In genomic region chr2:117982376-117983033, GRCh38 we compare ENCODE assay signal across 26 cellular contexts. TPM values are rescaled to one million over a fixed set of nuclear protein-coding genes. Genes with fewer than 3 reads are reported as not detected.
DNase-seq lines count a peak whose midpoint lies in the region; ATAC-seq, FAIRE-seq and TF ChIP-seq lines count a peak whose summit lies in the region.
"Had no signal": no experiment of that assay in that cellular context is flagged by ENCODE, and none has a peak within 500 bp of the region (broad histone marks: within the 10 kb centered on the region; RNA-seq: fewer than 3 reads in every experiment).

No MANE protein-coding gene starts in this region.

- H3K79me2 ChIP-seq in mammary epithelial cell (ENCODE audit: insufficient read depth, low read length), result peaks cover 8% of the 10 kb centered on the region

- WGBS in mammary epithelial cell (ENCODE audit: low coverage, missing lambda C conversion rate), result 97% methylated on average over 5 of the region's 5 CpGs

- H3K27me3 ChIP-seq in mammary epithelial cell (ENCODE audit: insufficient read depth, low read length), result no peaks in the 10 kb centered on the region
- no peaks in the 10 kb centered on the region for H3K27me3 ChIP-seq in breast epithelium
- H3K27me3 ChIP-seq in foreskin keratinocyte, result no peaks in the 10 kb centered on the region
- H3K27me3 ChIP-seq: gastroesophageal sphincter, MG63, upper lobe of right lung had no signal

- H3K4me1 ChIP-seq in mammary epithelial cell (ENCODE audit: insufficient read depth, low read length) (peaks cover 30% of the 10 kb centered on the region), breast epithelium (no peaks in the 10 kb centered on the region), foreskin keratinocyte (peaks cover 28% of the 10 kb centered on the region)
- H3K4me1 ChIP-seq: prostate gland had no signal

- peak overlapping the region; percentile 81 for H3K27ac ChIP-seq in mammary epithelial cell (ENCODE audit: insufficient read depth, low read depth, low read length)
- H3K27ac ChIP-seq in breast epithelium, result no peak overlapping the region
- peak overlapping the region; percentile 73 for H3K27ac ChIP-seq in foreskin keratinocyte
- H3K27ac ChIP-seq: gastroesophageal sphincter, prostate gland, upper lobe of right lung had no signal

- no peak for DNase-seq in mammary epithelial cell
- no peak for DNase-seq in breast epithelium (ENCODE audit: low spot score in 2 of 2)
- DNase-seq in foreskin keratinocyte, result no peak
- DNase-seq in stimulated activated effector memory CD8-positive, alpha-beta T cell treated with anti-CD3 and anti-CD28 coated beads, Interleukin-12 subunit alpha, Interleukin-12 subunit beta, amount 100 ng/mL, for 72 hours (ENCODE audit: low spot score in 2 of 2), result no peak
- DNase-seq in frontal cortex (ENCODE audit: low spot score in 2 of 2), result no peak
- no peak for DNase-seq in activated effector memory CD4-positive, alpha-beta T cell treated with anti-CD3 and anti-CD28 coated beads, Interleukin-2, amount 50 U/mL, for 16 hours
- no peak for DNase-seq in activated naive CD4-positive, alpha-beta T cell (lab: John Stamatoyannopoulos, UW)
- DNase-seq: activated CD4-positive, alpha-beta T cell treated with anti-CD3 and anti-CD28 coated beads for 4 hours; EL; MG63; NCI-H1436 treated with DMSO at 0.1 percent for 48 hours; NCI-H524 treated with DMSO at 0.1 percent for 48 hours; stimulated activated CD4-positive, alpha-beta T cell treated with anti-CD3 and anti-CD28 coated beads, Interleukin-2, amount 100 ng/mL, for 48 hours; SW 1271; upper lobe of right lung had no signal

- H3K9me3 ChIP-seq in mammary epithelial cell (replicated peaks; ENCODE audit: insufficient read depth, low read length), result no peaks in the 10 kb centered on the region
- no peaks in the 10 kb centered on the region for H3K9me3 ChIP-seq in breast epithelium
- H3K9me3 ChIP-seq: gastroesophageal sphincter, MG63, prostate gland, upper lobe of right lung had no signal

- intact Hi-C loops in mammary epithelial cell (cut with micrococcal nuclease) (loop anchor here (5.0 kb wide), 1 partner anchor 145 kb away; no protein-coding TSS in a partner anchor), breast epithelium (cut with DNase I; ENCODE audit: low total_unique reads) (no loop called here)

- no peak overlapping the region for H3K4me2 ChIP-seq in mammary epithelial cell (ENCODE audit: insufficient read depth, low read depth, low read length)

- no peak overlapping the region for H3K4me3 Mint-ChIP-seq in stimulated activated effector memory CD8-positive, alpha-beta T cell treated with anti-CD3 and anti-CD28 coated beads, Interleukin-12 subunit alpha, Interleukin-12 subunit beta, amount 100 ng/mL, for 72 hours
- H3K4me3 Mint-ChIP-seq: activated T-helper 1 cell treated with anti-CD3 and anti-CD28 coated beads, Interleukin-12 subunit alpha, Interleukin-12 subunit beta, Interleukin-2, Interleukin-4 antibody, amounts not matched to agents 30 ng/mL and 10 ng/mL and 1 ng/mL, durations not matched to agents 14 hours and 24 hours and 36 hours; brain; dendritic cell treated with granulocyte-macrophage colony-stimulating factor and Interleukin-4, amounts not matched to agents 40 ng/mL and 50 ng/mL, for 4 days; IgD-negative memory B cell; neural crest cell had no signal

- TF ChIP-seq POLR2A in breast epithelium (IDR thresholded peaks at IDR 0.05), result no peak

- in situ Hi-C loops in mammary epithelial cell (cut with MboI; ENCODE audit: low sequenced_read_pairs in 2 of 2), result no loop called here

- dilution Hi-C loops in mammary epithelial cell (cut with HindIII; ENCODE audit: low sequenced_read_pairs), result no loop called here

- H2AFZ ChIP-seq in mammary epithelial cell (ENCODE audit: low read depth, low read length), result no peak overlapping the region

- no peak overlapping the region for H3K9ac ChIP-seq in mammary epithelial cell (ENCODE audit: insufficient read depth, low read length)

- H3K4me1 Mint-ChIP-seq in stimulated activated effector memory CD8-positive, alpha-beta T cell treated with anti-CD3 and anti-CD28 coated beads, Interleukin-12 subunit alpha, Interleukin-12 subunit beta, amount 100 ng/mL, for 72 hours, result peaks cover 13% of the 10 kb centered on the region

- no peak for FAIRE-seq in frontal cortex (lab: Jason Lieb, UNC)
- FAIRE-seq: GM18507, TTC549 had no signal

- no peaks in the 10 kb centered on the region for H4K20me1 ChIP-seq in mammary epithelial cell (ENCODE audit: insufficient read depth, low read length)

- BruUV-seq in mammary epithelial cell (replicated peaks; lab: Mats Ljungman, UMichigan), result no TSS peak

- peak overlapping the region; percentile 32 for H3K27ac Mint-ChIP-seq in stimulated activated effector memory CD8-positive, alpha-beta T cell treated with anti-CD3 and anti-CD28 coated beads, Interleukin-12 subunit alpha, Interleukin-12 subunit beta, amount 100 ng/mL, for 72 hours
- H3K27ac Mint-ChIP-seq: activated T-helper 1 cell treated with anti-CD3 and anti-CD28 coated beads, Interleukin-12 subunit alpha, Interleukin-12 subunit beta, Interleukin-2, Interleukin-4 antibody, amounts not matched to agents 30 ng/mL and 10 ng/mL and 1 ng/mL, durations not matched to agents 14 hours and 24 hours and 36 hours; brain; dendritic cell treated with granulocyte-macrophage colony-stimulating factor and Interleukin-4, amounts not matched to agents 40 ng/mL and 50 ng/mL, for 4 days had no signal

- CTCF ChIA-PET in mammary epithelial cell (lab: Charles Lee; ENCODE audit: low non-redundant PET), result no interaction called here

- peaks cover 87% of the 10 kb centered on the region for H3K36me3 Mint-ChIP-seq in stimulated activated effector memory CD8-positive, alpha-beta T cell treated with anti-CD3 and anti-CD28 coated beads, Interleukin-12 subunit alpha, Interleukin-12 subunit beta, amount 100 ng/mL, for 72 hours

- no peak for ATAC-seq in foreskin keratinocyte
- ATAC-seq in stimulated activated effector memory CD8-positive, alpha-beta T cell treated with anti-CD3 and anti-CD28 coated beads, Interleukin-12 subunit alpha, Interleukin-12 subunit beta, amount 100 ng/mL, for 72 hours, result no peak
- ATAC-seq: gastroesophageal sphincter, upper lobe of right lung had no signal

- no peaks in the 10 kb centered on the region for H3K9me3 Mint-ChIP-seq in stimulated activated effector memory CD8-positive, alpha-beta T cell treated with anti-CD3 and anti-CD28 coated beads, Interleukin-12 subunit alpha, Interleukin-12 subunit beta, amount 100 ng/mL, for 72 hours
- H3K9me3 Mint-ChIP-seq: activated T-helper 1 cell treated with anti-CD3 and anti-CD28 coated beads, Interleukin-12 subunit alpha, Interleukin-12 subunit beta, Interleukin-2, Interleukin-4 antibody, amounts not matched to agents 30 ng/mL and 10 ng/mL and 1 ng/mL, durations not matched to agents 14 hours and 24 hours and 36 hours; brain; dendritic cell treated with granulocyte-macrophage colony-stimulating factor and Interleukin-4, amounts not matched to agents 40 ng/mL and 50 ng/mL, for 4 days; IgD-negative memory B cell; neural crest cell had no signal

- peaks cover 8% of the 10 kb centered on the region for H3K36me3 ChIP-seq in mammary epithelial cell (ENCODE audit: insufficient read depth, low read length)
- H3K36me3 ChIP-seq in breast epithelium, result no peaks in the 10 kb centered on the region
- H3K36me3 ChIP-seq: prostate gland had no signal

- no peak overlapping the region for H3K4me3 ChIP-seq in mammary epithelial cell (replicated peaks in 1 of 3; ENCODE audit: insufficient read depth in 1 of 3, low read depth in 2 of 3, low read length in 3 of 3)
- H3K4me3 ChIP-seq in breast epithelium, result no peak overlapping the region
- H3K4me3 ChIP-seq in WI38 (ENCODE audit: low read depth, low read length), result no peak overlapping the region
- H3K4me3 ChIP-seq: gastroesophageal sphincter, MG63, prostate gland, skin epidermis, upper lobe of right lung had no signal

- TF ChIP-seq CTCF in mammary epithelial cell (conservative IDR thresholded peaks at IDR 0.05 in 1 of 2, IDR thresholded peaks at IDR 0.05 in 1 of 2; ENCODE audit: extremely low read depth in 1 of 2, insufficient read depth in 1 of 2, low read depth in 1 of 2, low read length in 2 of 2), result no peak
- TF ChIP-seq CTCF in breast epithelium (IDR thresholded peaks at IDR 0.05), result no peak
- 0 out of 2 replicates have a peak, but pooled peaks have one; percentile 4 for TF ChIP-seq CTCF in WI38 (IDR thresholded peaks at IDR 0.05; ENCODE audit: low read depth, low read length)
- TF ChIP-seq CTCF in foreskin keratinocyte (conservative IDR thresholded peaks at IDR 0.05), result no peak

RNA-seq across cellular contexts. Expression of gene CCDC93, which starts 31.4 kb away (rescaled TPM):
- total RNA-seq in mammary epithelial cell, result 10 to 100 TPM; 23.5 to 24.3 TPM
- 8.7 TPM for polyA plus RNA-seq in mammary epithelial cell
- 8.7 TPM for polyA minus RNA-seq in mammary epithelial cell
- total RNA-seq in breast epithelium, result 10 to 100 TPM; 25.6 to 33.1 (median 32.9) TPM
- total RNA-seq in foreskin keratinocyte, result 16.8 and 25.0 TPM in 2 replicates
- polyA plus RNA-seq in foreskin keratinocyte, result 3.5 and 6.4 TPM in 2 replicates
- total RNA-seq in frontal cortex, result 25.7 TPM

Comparison
In these comparisons a context has a peak if more than half of its experiments do, and no peak if none do; other contexts are left out.
1. H3K27ac ChIP-seq: peak in mammary epithelial cell (single experiment) and foreskin keratinocyte (single experiment); none in breast epithelium (0 of 2).